In the genomic region with DNA sequence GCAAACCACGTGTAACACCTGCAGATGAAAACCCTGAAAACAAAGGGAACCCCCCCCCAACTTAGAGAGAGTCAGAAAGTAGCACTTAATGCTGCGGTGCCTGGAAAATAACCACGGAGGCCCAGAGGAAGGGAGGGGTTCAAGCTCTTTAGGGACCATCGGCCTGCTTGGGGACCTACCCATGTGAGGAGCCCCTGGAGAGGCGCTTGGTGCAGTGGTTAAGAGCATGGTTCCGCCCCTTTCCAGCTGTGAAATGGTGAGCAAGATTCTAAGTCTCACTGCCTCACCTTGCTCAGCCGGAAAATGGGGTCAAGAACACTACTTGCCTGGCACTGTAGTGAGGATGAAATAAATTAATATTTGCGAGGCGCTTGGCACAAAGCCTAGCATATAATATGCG, we compare ENCODE assay signal across 8 cellular contexts. TPM values are rescaled to one million over a fixed set of nuclear protein-coding genes. Genes with fewer than 3 reads are reported as not detected.
DNase-seq lines count a peak whose midpoint lies in the region; ATAC-seq and TF ChIP-seq lines count a peak whose summit lies in the region.

No MANE protein-coding gene starts in this region.

- DNase-seq in Right ventricle myocardium superior: no peak
- DNase-seq in left ventricle myocardium superior: no peak
- DNase-seq in ascending aorta (ENCODE audit: low spot score in 2 of 2): no peak
- DNase-seq in mesenteric fat pad (ENCODE audit: low spot score): peak; percentile 33
- no peak for DNase-seq in vagina (ENCODE audit: extremely low spot score in 2 of 2)
- no peak for DNase-seq in GM19240 (ENCODE audit: insufficient read length, low spot score)
- DNase-seq in stimulated activated CD4-positive, alpha-beta T cell treated with anti-CD3 and anti-CD28 coated beads, Interleukin-12 subunit alpha, Interleukin-12 subunit beta, amount 100 ng/mL, for 4 hours: no peak

- TF ChIP-seq POLR2A in vagina (IDR thresholded peaks at IDR 0.05): no peak

- H3K27me3 ChIP-seq in ascending aorta (no peaks in the 10 kb centered on the region), vagina (no peaks in the 10 kb centered on the region)

- H3K4me3 ChIP-seq in ascending aorta (peak overlapping the region; percentile 22 to 55), vagina (peak overlapping the region; percentile 33 to 35)

- no peaks in the 10 kb centered on the region for H3K36me3 ChIP-seq in ascending aorta
- no peaks in the 10 kb centered on the region for H3K36me3 ChIP-seq in vagina

- H3K9me3 ChIP-seq in ascending aorta (no peaks in the 10 kb centered on the region), vagina (no peaks in the 10 kb centered on the region)

- H3K4me1 ChIP-seq in ascending aorta (no peaks in the 10 kb centered on the region), vagina (peaks cover 5% of the 10 kb centered on the region)

- ATAC-seq in Right ventricle myocardium superior (ENCODE audit: poor library complexity) (peak; percentile 3), left ventricle myocardium superior (no peak), HG02763 (IDR thresholded peaks at IDR 0.05; ENCODE audit: unreplicated experiment) (no peak)

- H3K27ac ChIP-seq in ascending aorta (peak overlapping the region in 1 of 2 donors; percentile 34), vagina (no peak overlapping the region)

- intact Hi-C loops in Right ventricle myocardium superior (cut with DNase I): no loop called here
- intact Hi-C loops in left ventricle myocardium superior (cut with micrococcal nuclease): no loop called here
- intact Hi-C loops in ascending aorta (cut with DNase I): loop anchor here (2.0 kb wide), 1 partner anchor 13 kb away; a partner anchor contains a TSS
- intact Hi-C loops in vagina (cut with DNase I): no loop called here

- TF ChIP-seq CTCF in ascending aorta (IDR thresholded peaks at IDR 0.05) (no peak), vagina (IDR thresholded peaks at IDR 0.05) (no peak)

RNA-seq across cellular contexts. Expression of a gene that starts 13.8 kb away (rescaled TPM):
- total RNA-seq in Right ventricle myocardium superior (143 TPM), left ventricle myocardium superior (158 TPM), ascending aorta (202 TPM), mesenteric fat pad (215 TPM), vagina (303 TPM)
